8 cellular contexts compared by ENCODE assay signal in the genomic region with DNA sequence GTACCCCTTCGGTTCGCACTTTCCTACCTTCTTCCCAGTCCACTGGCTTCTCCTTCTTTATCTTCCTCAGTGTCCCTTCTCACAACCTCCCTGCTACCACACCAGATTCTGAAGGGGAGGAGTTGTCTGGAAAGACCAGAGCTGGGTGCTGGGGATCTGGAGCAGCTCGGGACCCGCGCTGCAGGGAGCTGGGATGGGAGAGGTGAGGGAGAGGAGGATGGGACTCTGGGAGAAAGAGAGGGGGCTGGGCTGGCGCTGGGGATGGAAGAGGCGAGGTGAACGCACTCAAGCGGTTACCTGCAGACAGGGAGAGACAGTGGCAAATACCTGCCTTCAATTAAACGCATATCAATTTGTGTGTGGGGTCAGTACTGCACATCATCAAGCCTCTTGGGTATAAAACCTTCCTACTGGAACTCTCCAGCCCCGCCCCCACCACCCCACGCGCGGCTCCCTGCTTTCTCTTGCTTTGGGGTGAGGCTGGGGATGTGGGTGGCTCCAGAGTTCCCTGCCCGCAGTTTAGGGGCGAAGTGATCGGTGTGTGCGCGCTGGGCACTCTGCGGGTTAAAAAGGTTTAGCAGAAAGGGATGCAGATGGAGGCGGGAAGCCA. TPM values are rescaled to one million over a fixed set of nuclear protein-coding genes. Genes with fewer than 3 reads are reported as not detected.
DNase-seq lines count a peak whose midpoint lies in the region; ATAC-seq and TF ChIP-seq lines count a peak whose summit lies in the region.

No MANE protein-coding gene starts in this region.

- H3K4me1 ChIP-seq in ACC112 (ENCODE audit: control insufficient read depth, insufficient read depth, low read length, unreplicated experiment) (peaks cover 7% of the 10 kb centered on the region), HUES6 (ENCODE audit: control insufficient read depth, insufficient read depth, low read length) (peaks cover 30% of the 10 kb centered on the region), mesodermal cell (ENCODE audit: control insufficient read depth, insufficient read depth, low read length, poor library complexity, severe bottlenecking) (peaks cover 5% of the 10 kb centered on the region)

- in situ Hi-C loops in brain microvascular endothelial cell (cut with HindIII; ENCODE audit: low pct_ligation_motif_present, low sequenced_read_pairs): no loop called here

- H3K4me3 ChIP-seq in ACC112 (ENCODE audit: low read depth, low read length) (peak overlapping the region; percentile 100), HUES6 (ENCODE audit: low read depth, low read length) (peak overlapping the region; percentile 79), brain microvascular endothelial cell (ENCODE audit: low read depth, low read length) (peak overlapping the region; percentile 85), mesodermal cell (ENCODE audit: extremely low read depth, insufficient read depth, low read length, poor library complexity, severe bottlenecking) (peak overlapping the region; percentile 81)

- no peak for DNase-seq in brain microvascular endothelial cell
- no peak for DNase-seq in NCI-H1694 treated with DMSO at 0.1 percent for 48 hours (lab: John Stamatoyannopoulos, UW)
- DNase-seq in NOMO-1 treated with dmso at 0.1 percent for 144 hours (lab: John Stamatoyannopoulos, UW; ENCODE audit: unreplicated experiment): no peak
- no peak for DNase-seq in AML-193 (lab: John Stamatoyannopoulos, UW)

- peak overlapping the region; percentile 94 for H2AFZ ChIP-seq in ACC112 (ENCODE audit: low read length, unreplicated experiment)

- H3K27ac ChIP-seq in ACC112 (ENCODE audit: low read depth, low read length) (no peak overlapping the region), HUES6 (ENCODE audit: low read depth, low read length) (no peak overlapping the region), brain microvascular endothelial cell (no peak overlapping the region), mesodermal cell (ENCODE audit: low read depth, low read length, severe bottlenecking) (no peak overlapping the region)

- no peak for TF ChIP-seq CTCF in brain microvascular endothelial cell (IDR thresholded peaks at IDR 0.05; ENCODE audit: low read depth, low read length, missing control alignments)

- 36 to 49% methylated on average over 5 to 14 of the region's 21 CpGs for WGBS in mesodermal cell (ENCODE audit: insufficient coverage in 2 of 2), 2 experiments

- H3K27me3 ChIP-seq in ACC112 (ENCODE audit: insufficient read depth, low read length): no peaks in the 10 kb centered on the region
- peaks cover 32% of the 10 kb centered on the region for H3K27me3 ChIP-seq in HUES6 (ENCODE audit: control insufficient read depth, insufficient read depth, low read length)
- no peaks in the 10 kb centered on the region for H3K27me3 ChIP-seq in brain microvascular endothelial cell (replicated peaks)

- H3K9me3 ChIP-seq in HUES6 (ENCODE audit: control insufficient read depth, insufficient read depth, low read depth, low read length): no peaks in the 10 kb centered on the region
- H3K9me3 ChIP-seq in mesodermal cell (ENCODE audit: control insufficient read depth, low read length): no peaks in the 10 kb centered on the region

- peaks cover 33% of the 10 kb centered on the region for H3K79me2 ChIP-seq in ACC112 (ENCODE audit: control insufficient read depth, insufficient read depth, low read length, unreplicated experiment)

- H3K36me3 ChIP-seq in ACC112 (ENCODE audit: insufficient read depth, low read length): no peaks in the 10 kb centered on the region
- H3K36me3 ChIP-seq in HUES6 (ENCODE audit: control insufficient read depth, insufficient read depth, low read length): no peaks in the 10 kb centered on the region
- H3K36me3 ChIP-seq in brain microvascular endothelial cell (replicated peaks): no peaks in the 10 kb centered on the region
- no peaks in the 10 kb centered on the region for H3K36me3 ChIP-seq in mesodermal cell (ENCODE audit: control insufficient read depth, insufficient read depth, low read length)

- no peak for ATAC-seq in GM18498 (IDR thresholded peaks at IDR 0.05; ENCODE audit: unreplicated experiment)

- no peak overlapping the region for H3K9ac ChIP-seq in HUES6 (ENCODE audit: low read length)

RNA-seq across cellular contexts. Expression of gene PAM, which starts 1.1 kb away (rescaled TPM):
- 288 TPM for polyA plus RNA-seq in mesodermal cell (2013, experiment 1 of 2)
- 266 TPM for polyA plus RNA-seq in mesodermal cell (2013, experiment 2 of 2)
